8 cellular contexts compared by ENCODE assay signal in the genomic region with DNA sequence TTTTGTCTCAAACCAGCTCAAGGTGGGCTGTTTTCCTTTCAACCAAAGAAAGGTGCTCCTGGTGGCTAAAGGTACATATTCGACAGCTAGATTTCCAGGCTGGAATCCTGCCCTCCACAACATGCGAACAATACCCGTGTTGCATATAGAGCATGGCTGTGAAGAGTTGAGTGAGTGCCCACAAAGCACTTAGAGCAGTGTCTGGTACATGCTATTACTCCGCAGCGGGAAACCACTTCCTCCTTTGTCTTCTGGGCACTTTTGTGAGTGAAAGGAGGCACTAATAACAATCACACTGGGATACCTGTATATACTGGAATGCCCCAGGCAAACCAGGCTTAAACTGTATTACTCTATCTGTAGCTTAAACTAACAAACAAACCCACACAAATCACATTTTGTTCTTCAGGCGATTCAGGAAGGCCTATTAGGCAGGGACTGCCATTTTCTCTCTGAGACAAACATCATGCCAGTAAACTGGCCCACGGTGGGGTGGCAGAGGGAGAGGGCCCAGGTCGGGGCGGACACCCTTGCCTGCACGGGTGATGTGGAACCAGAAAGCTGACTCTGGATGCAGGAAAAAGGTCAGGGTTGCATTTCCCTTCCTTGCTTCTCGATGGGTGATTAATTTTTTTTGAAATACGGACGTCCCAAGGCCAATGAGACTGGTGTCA. TPM values are rescaled to one million over a fixed set of nuclear protein-coding genes. Genes with fewer than 3 reads are reported as not detected.
DNase-seq lines count a peak whose midpoint lies in the region; ATAC-seq and TF ChIP-seq lines count a peak whose summit lies in the region.
"Not testable (repeated sequence)": the region's sequence is repeated elsewhere in the genome, so short reads cannot be mapped to it uniquely, and the experiment has no call there.
"Had no signal": no experiment of that assay in that cellular context is flagged by ENCODE, and none has a peak within 500 bp of the region (broad histone marks: within the 10 kb centered on the region; RNA-seq: fewer than 3 reads in every experiment).

No MANE protein-coding gene starts in this region.

- H3K36me3 Mint-ChIP-seq in activated B cell treated with CpG ODN at 0.5 μM for 24 hours (ENCODE audit: low read depth); activated naive CD4-positive, alpha-beta T cell treated with anti-CD3 and anti-CD28 coated beads, Interleukin-2, amount 50 U/mL, for 24 hours; natural killer cell treated with Interleukin-12 subunit alpha and Interleukin-12 subunit beta and Interleukin-15 and Interleukin-18, amount 100 ng/mL, for 72 hours: not testable (repeated sequence)

- H3K4me1 Mint-ChIP-seq in activated B cell treated with CpG ODN at 0.5 μM for 24 hours; natural killer cell treated with Interleukin-12 subunit alpha and Interleukin-12 subunit beta and Interleukin-15 and Interleukin-18, amount 100 ng/mL, for 72 hours (ENCODE audit: low read depth in 2 of 2): not testable (repeated sequence)
- peaks cover 10% of the 10 kb centered on the region for H3K4me1 Mint-ChIP-seq in activated naive CD4-positive, alpha-beta T cell treated with anti-CD3 and anti-CD28 coated beads, Interleukin-2, amount 50 U/mL, for 24 hours

- peak; percentile 31 for DNase-seq in NCI-H146 (lab: John Stamatoyannopoulos, UW)
- not testable (repeated sequence) for DNase-seq in activated B cell treated with CpG ODN at 0.5 μM for 24 hours; natural killer cell treated with Interleukin-12 subunit alpha and Interleukin-12 subunit beta and Interleukin-15 and Interleukin-18, amount 100 ng/mL, for 72 hours (ENCODE audit: low spot score)
- peak; percentile 5 for DNase-seq in cardiac septum (ENCODE audit: low spot score)

- H3K4me3 Mint-ChIP-seq in activated B cell treated with CpG ODN at 0.5 μM for 24 hours; activated naive CD4-positive, alpha-beta T cell treated with anti-CD3 and anti-CD28 coated beads, Interleukin-2, amount 50 U/mL, for 24 hours; natural killer cell treated with Interleukin-12 subunit alpha and Interleukin-12 subunit beta and Interleukin-15 and Interleukin-18, amount 100 ng/mL, for 72 hours: not testable (repeated sequence)

- intact Hi-C loops in activated B cell treated with CpG ODN at 0.5 μM for 24 hours (cut with micrococcal nuclease); cardiac septum (cut with DNase I): not testable (repeated sequence)

- H3K27me3 Mint-ChIP-seq in activated B cell treated with CpG ODN at 0.5 μM for 24 hours; activated naive CD4-positive, alpha-beta T cell treated with anti-CD3 and anti-CD28 coated beads, Interleukin-2, amount 50 U/mL, for 24 hours; natural killer cell treated with Interleukin-12 subunit alpha and Interleukin-12 subunit beta and Interleukin-15 and Interleukin-18, amount 100 ng/mL, for 72 hours: not testable (repeated sequence)

- POLR2A ChIA-PET in activated B cell treated with CpG ODN at 0.5 μM for 24 hours (lab: Charles Lee), result not testable (repeated sequence)

- peak; percentile 64 for ATAC-seq in activated B cell treated with CpG ODN at 0.5 μM for 24 hours (ENCODE audit: low read depth)
- ATAC-seq in natural killer cell treated with Interleukin-12 subunit alpha and Interleukin-12 subunit beta and Interleukin-15 and Interleukin-18, amount 100 ng/mL, for 72 hours, result peak; percentile 61 to 66

- not testable (repeated sequence) for H3K9me3 Mint-ChIP-seq in activated B cell treated with CpG ODN at 0.5 μM for 24 hours; activated naive CD4-positive, alpha-beta T cell treated with anti-CD3 and anti-CD28 coated beads, Interleukin-2, amount 50 U/mL, for 24 hours; natural killer cell treated with Interleukin-12 subunit alpha and Interleukin-12 subunit beta and Interleukin-15 and Interleukin-18, amount 100 ng/mL, for 72 hours

- TF ChIP-seq CTCF in activated B cell treated with CpG ODN at 0.5 μM for 24 hours (IDR thresholded peaks at IDR 0.05), result not testable (repeated sequence)

- H3K27ac Mint-ChIP-seq in activated B cell treated with CpG ODN at 0.5 μM for 24 hours, result not testable (repeated sequence)
- H3K27ac Mint-ChIP-seq in activated naive CD4-positive, alpha-beta T cell treated with anti-CD3 and anti-CD28 coated beads, Interleukin-2, amount 50 U/mL, for 24 hours, result peak overlapping the region; percentile 72
- H3K27ac Mint-ChIP-seq in natural killer cell treated with Interleukin-12 subunit alpha and Interleukin-12 subunit beta and Interleukin-15 and Interleukin-18, amount 100 ng/mL, for 72 hours, result peak overlapping the region in 1 of 2 donors; percentile 14

- CTCF ChIA-PET in activated B cell treated with CpG ODN at 0.5 μM for 24 hours (lab: Charles Lee), result not testable (repeated sequence)

RNA-seq across cellular contexts. Expression of gene C4B, which starts 9.6 kb away (rescaled TPM):
- 5.1 and 5.3 TPM in 2 replicates for total RNA-seq in activated B cell treated with CpG ODN at 0.5 μM for 24 hours
- 92.4 TPM for total RNA-seq in cardiac septum
- total RNA-seq in natural killer cell treated with Interleukin-12 subunit alpha and Interleukin-12 subunit beta and Interleukin-15 and Interleukin-18, amount 100 ng/mL, for 72 hours, result 1 to 10 TPM; 3.4 to 5.0 TPM

RNA-seq across cellular contexts. Expression of gene C4A, which starts 23.1 kb away (rescaled TPM):
- total RNA-seq in activated B cell treated with CpG ODN at 0.5 μM for 24 hours (4.6 and 6.8 TPM in 2 replicates), cardiac septum (131 TPM)
- 10 to 100 TPM in 1 of 2 donors, 1 to 10 TPM in 1; 4.4 to 13.3 TPM for total RNA-seq in natural killer cell treated with Interleukin-12 subunit alpha and Interleukin-12 subunit beta and Interleukin-15 and Interleukin-18, amount 100 ng/mL, for 72 hours

RNA-seq across cellular contexts. Expression of gene DXO, which starts 33.1 kb away (rescaled TPM):
- total RNA-seq in activated B cell treated with CpG ODN at 0.5 μM for 24 hours (23.7 and 29.4 TPM in 2 replicates), cardiac septum (14.0 TPM)
- total RNA-seq in natural killer cell treated with Interleukin-12 subunit alpha and Interleukin-12 subunit beta and Interleukin-15 and Interleukin-18, amount 100 ng/mL, for 72 hours, result 10 to 100 TPM; 11.4 to 27.5 TPM

RNA-seq across cellular contexts. Expression of gene CYP21A2, which starts 33.2 kb away (rescaled TPM):
- 0.10 TPM in 1 of 2 replicates, not detected in the other for total RNA-seq in activated B cell treated with CpG ODN at 0.5 μM for 24 hours
- total RNA-seq in cardiac septum, result 2.0 TPM
- 1 to 10 TPM in 1 of 2 donors, not detected in 1; 1.3 TPM for total RNA-seq in natural killer cell treated with Interleukin-12 subunit alpha and Interleukin-12 subunit beta and Interleukin-15 and Interleukin-18, amount 100 ng/mL, for 72 hours
- total RNA-seq: OCI-LY7, pulmonary artery endothelial cell, skeletal muscle tissue had no signal

RNA-seq across cellular contexts. Expression of gene SKIC2, which starts 46.0 kb away (rescaled TPM):
- total RNA-seq in activated B cell treated with CpG ODN at 0.5 μM for 24 hours (95.8 and 102 TPM in 2 replicates), cardiac septum (33.2 TPM)
- 100 to 1,000 TPM; 103 to 164 TPM for total RNA-seq in natural killer cell treated with Interleukin-12 subunit alpha and Interleukin-12 subunit beta and Interleukin-15 and Interleukin-18, amount 100 ng/mL, for 72 hours

Comparison
In these comparisons a context has a peak if more than half of its experiments do, and no peak if none do; other contexts are left out.
1. RNA of gene C4B, which starts 9.6 kb away (total RNA-seq): 92.4 TPM in cardiac septum (single experiment); 5.1 to 5.3 TPM in activated B cell treated with CpG ODN at 0.5 μM for 24 hours and 3.4 to 5.0 TPM in natural killer cell treated with Interleukin-12 subunit alpha and Interleukin-12 subunit beta and Interleukin-15 and Interleukin-18, amount 100 ng/mL, for 72 hours; every median in the first group is over 10 times any median in the second.